Comparison of ENCODE assay signal across 33 cellular contexts in genomic region chr17:71276071-71276470, GRCh38.
"Had no signal": no experiment of that assay in that cellular context is flagged by ENCODE, and none has a peak within 500 bp of the region (broad histone marks: within the 10 kb centered on the region; RNA-seq: fewer than 3 reads in every experiment).

No MANE protein-coding gene starts in this region.

- H3K27ac Mint-ChIP-seq: activated CD4-positive, alpha-beta memory T cell treated with anti-CD3 and anti-CD28 coated beads for 36 hours; activated CD4-positive, alpha-beta T cell treated with anti-CD3 and anti-CD28 coated beads, Interleukin-2, amount 10 ng/mL, durations not matched to agents 24 days and 14 days; activated naive CD4-positive, alpha-beta T cell treated with anti-CD3 and anti-CD28 coated beads, Interleukin-2, amount 10 ng/mL, durations not matched to agents 7 days and 5 days; activated naive CD8-positive, alpha-beta T cell treated with anti-CD3 and anti-CD28 coated beads, Interleukin-2, amount 10 ng/mL, durations not matched to agents 7 days and 5 days; activated T-helper 1 cell treated with anti-CD3 and anti-CD28 coated beads, Interleukin-12 subunit alpha, Interleukin-12 subunit beta, Interleukin-2, Interleukin-4 antibody, amounts not matched to agents 30 ng/mL and 10 ng/mL and 1 ng/mL, durations not matched to agents 14 hours and 24 hours and 36 hours; mesothelial cell of epicardium; naive thymus-derived CD4-positive, alpha-beta T cell; stimulated activated effector memory CD8-positive, alpha-beta T cell treated with anti-CD3 and anti-CD28 coated beads, Interleukin-12 subunit alpha, Interleukin-12 subunit beta, amount 100 ng/mL, for 72 hours; stimulated activated naive CD8-positive, alpha-beta T cell treated with anti-CD3 and anti-CD28 coated beads, Interleukin-15, Interleukin-2, amounts not matched to agents 100 ng/mL and 50 ng/mL, for 24 hours; T-helper 17 cell had no signal

- FAIRE-seq: endometrium had no signal

- H3K4me1 Mint-ChIP-seq: activated CD4-positive, alpha-beta T cell treated with anti-CD3 and anti-CD28 coated beads, Interleukin-2, amount 10 ng/mL, durations not matched to agents 24 days and 14 days; activated naive CD4-positive, alpha-beta T cell treated with anti-CD3 and anti-CD28 coated beads, Interleukin-2, amount 10 ng/mL, durations not matched to agents 7 days and 5 days; activated naive CD8-positive, alpha-beta T cell treated with anti-CD3 and anti-CD28 coated beads, Interleukin-2, amount 10 ng/mL, durations not matched to agents 7 days and 5 days; mesothelial cell of epicardium; naive thymus-derived CD4-positive, alpha-beta T cell; stimulated activated effector memory CD8-positive, alpha-beta T cell treated with anti-CD3 and anti-CD28 coated beads, Interleukin-12 subunit alpha, Interleukin-12 subunit beta, amount 100 ng/mL, for 72 hours; T-helper 17 cell had no signal

- H3K36me3 ChIP-seq: ascending aorta, colonic mucosa, heart right ventricle, left ventricle myocardium inferior, ovary, prostate gland, thoracic aorta, vagina had no signal

- H3K9me3 ChIP-seq: ascending aorta, colonic mucosa, ovary, prostate gland, thoracic aorta, vagina had no signal

- ATAC-seq: heart right ventricle; naive thymus-derived CD4-positive, alpha-beta T cell; sciatic nerve; stimulated activated effector memory CD8-positive, alpha-beta T cell treated with anti-CD3 and anti-CD28 coated beads, Interleukin-12 subunit alpha, Interleukin-12 subunit beta, amount 100 ng/mL, for 72 hours; T-helper 17 cell had no signal

- H3K27ac ChIP-seq: ascending aorta, colonic mucosa, heart right ventricle, left ventricle myocardium inferior, ovary, prostate gland, thoracic aorta, vagina had no signal

- DNase-seq: activated CD4-positive, alpha-beta memory T cell treated with anti-CD3 and anti-CD28 coated beads for 36 hours; activated CD4-positive, alpha-beta T cell treated with anti-CD3 and anti-CD28 coated beads, Interleukin-2, amount 10 ng/mL, durations not matched to agents 24 days and 14 days; activated CD4-positive, CD25-positive, alpha-beta regulatory T cell treated with anti-CD3 and anti-CD28 coated beads, Interleukin-2, amount 50 U/mL, for 72 hours; activated CD8-positive, alpha-beta memory T cell treated with anti-CD3 and anti-CD28 coated beads, Interleukin-2, amount 50 U/mL, for 4 hours; activated effector memory CD4-positive, alpha-beta T cell treated with anti-CD3 and anti-CD28 coated beads, Interleukin-2, amount 50 U/mL, for 16 hours; activated naive CD4-positive, alpha-beta T cell treated with anti-CD3 and anti-CD28 coated beads, Interleukin-2, amount 10 ng/mL, durations not matched to agents 7 days and 5 days; activated naive CD8-positive, alpha-beta T cell treated with anti-CD3 and anti-CD28 coated beads, Interleukin-2, amount 10 ng/mL, durations not matched to agents 7 days and 5 days; activated T-cell treated with anti-CD3 and anti-CD28 coated beads, Interleukin-2, amount 50 U/mL, for 1 hour; colonic mucosa; effector CD8-positive, alpha-beta T cell; foreskin fibroblast; heart right ventricle; kidney glomerular epithelial cell; left ventricle myocardium inferior; naive thymus-derived CD4-positive, alpha-beta T cell; ovary; retina; stimulated activated CD4-positive, alpha-beta T cell treated with anti-CD3 and anti-CD28 coated beads, Interleukin-12 subunit alpha, Interleukin-12 subunit beta, amount 100 ng/mL, for 4 hours; stimulated activated CD4-positive, alpha-beta T cell treated with anti-CD3 and anti-CD28 coated beads, Interleukin-4, amount 100 ng/mL, for 24 hours; T-helper 17 cell; T1000; trophoblast cell had no signal

- H3K36me3 Mint-ChIP-seq: activated CD4-positive, alpha-beta memory T cell treated with anti-CD3 and anti-CD28 coated beads for 36 hours; activated naive CD4-positive, alpha-beta T cell treated with anti-CD3 and anti-CD28 coated beads, Interleukin-2, amount 10 ng/mL, durations not matched to agents 7 days and 5 days; activated naive CD8-positive, alpha-beta T cell treated with anti-CD3 and anti-CD28 coated beads, Interleukin-2, amount 10 ng/mL, durations not matched to agents 7 days and 5 days; mesothelial cell of epicardium; naive thymus-derived CD4-positive, alpha-beta T cell; stimulated activated effector memory CD8-positive, alpha-beta T cell treated with anti-CD3 and anti-CD28 coated beads, Interleukin-12 subunit alpha, Interleukin-12 subunit beta, amount 100 ng/mL, for 72 hours had no signal

- H3K27me3 Mint-ChIP-seq: activated CD4-positive, alpha-beta memory T cell treated with anti-CD3 and anti-CD28 coated beads for 36 hours; activated CD4-positive, alpha-beta T cell treated with anti-CD3 and anti-CD28 coated beads, Interleukin-2, amount 10 ng/mL, durations not matched to agents 24 days and 14 days; activated naive CD4-positive, alpha-beta T cell treated with anti-CD3 and anti-CD28 coated beads, Interleukin-2, amount 10 ng/mL, durations not matched to agents 7 days and 5 days; activated naive CD8-positive, alpha-beta T cell treated with anti-CD3 and anti-CD28 coated beads, Interleukin-2, amount 10 ng/mL, durations not matched to agents 7 days and 5 days; naive thymus-derived CD4-positive, alpha-beta T cell; stimulated activated naive CD8-positive, alpha-beta T cell treated with anti-CD3 and anti-CD28 coated beads, Interleukin-15, Interleukin-2, amounts not matched to agents 100 ng/mL and 50 ng/mL, for 24 hours; T-helper 17 cell had no signal

- H3K27me3 ChIP-seq: ascending aorta, colonic mucosa, heart right ventricle, ovary, vagina had no signal

- H3K4me1 ChIP-seq: ascending aorta, colonic mucosa, heart right ventricle, left ventricle myocardium inferior, prostate gland, vagina had no signal

- H3K4me3 ChIP-seq: ascending aorta, colonic mucosa, heart right ventricle, left ventricle myocardium inferior, ovary, prostate gland, skin epidermis, thoracic aorta, vagina had no signal

- H3K4me3 Mint-ChIP-seq: activated CD4-positive, alpha-beta memory T cell treated with anti-CD3 and anti-CD28 coated beads for 36 hours; activated CD4-positive, alpha-beta T cell treated with anti-CD3 and anti-CD28 coated beads, Interleukin-2, amount 10 ng/mL, durations not matched to agents 24 days and 14 days; activated naive CD4-positive, alpha-beta T cell treated with anti-CD3 and anti-CD28 coated beads, Interleukin-2, amount 10 ng/mL, durations not matched to agents 7 days and 5 days; activated naive CD8-positive, alpha-beta T cell treated with anti-CD3 and anti-CD28 coated beads, Interleukin-2, amount 10 ng/mL, durations not matched to agents 7 days and 5 days; activated T-helper 1 cell treated with anti-CD3 and anti-CD28 coated beads, Interleukin-12 subunit alpha, Interleukin-12 subunit beta, Interleukin-2, Interleukin-4 antibody, amounts not matched to agents 30 ng/mL and 10 ng/mL and 1 ng/mL, durations not matched to agents 14 hours and 24 hours and 36 hours; mesothelial cell of epicardium; naive thymus-derived CD4-positive, alpha-beta T cell; stimulated activated effector memory CD8-positive, alpha-beta T cell treated with anti-CD3 and anti-CD28 coated beads, Interleukin-12 subunit alpha, Interleukin-12 subunit beta, amount 100 ng/mL, for 72 hours; stimulated activated naive CD8-positive, alpha-beta T cell treated with anti-CD3 and anti-CD28 coated beads, Interleukin-15, Interleukin-2, amounts not matched to agents 100 ng/mL and 50 ng/mL, for 24 hours; T-helper 17 cell had no signal
